In genomic region chr1:8026153-8026975, GRCh38 we compare ENCODE assay signal across 8 cellular contexts. TPM values are rescaled to one million over a fixed set of nuclear protein-coding genes. Genes with fewer than 3 reads are reported as not detected.
DNase-seq lines count a peak whose midpoint lies in the region; ATAC-seq, FAIRE-seq and TF ChIP-seq lines count a peak whose summit lies in the region.

A gene with protein sequence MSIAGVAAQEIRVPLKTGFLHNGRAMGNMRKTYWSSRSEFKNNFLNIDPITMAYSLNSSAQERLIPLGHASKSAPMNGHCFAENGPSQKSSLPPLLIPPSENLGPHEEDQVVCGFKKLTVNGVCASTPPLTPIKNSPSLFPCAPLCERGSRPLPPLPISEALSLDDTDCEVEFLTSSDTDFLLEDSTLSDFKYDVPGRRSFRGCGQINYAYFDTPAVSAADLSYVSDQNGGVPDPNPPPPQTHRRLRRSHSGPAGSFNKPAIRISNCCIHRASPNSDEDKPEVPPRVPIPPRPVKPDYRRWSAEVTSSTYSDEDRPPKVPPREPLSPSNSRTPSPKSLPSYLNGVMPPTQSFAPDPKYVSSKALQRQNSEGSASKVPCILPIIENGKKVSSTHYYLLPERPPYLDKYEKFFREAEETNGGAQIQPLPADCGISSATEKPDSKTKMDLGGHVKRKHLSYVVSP (minus strand): TSS chr1:8026309. CDS start chr1:8015619, 10,690 bp downstream.

- H3K4me3 Mint-ChIP-seq in activated CD4-positive, alpha-beta T cell treated with anti-CD3 and anti-CD28 coated beads for 36 hours, result peak within 1 kb of the TSS; percentile 78

- H2AFZ ChIP-seq in keratinocyte (ENCODE audit: control insufficient read depth, low read length), result peak within 1 kb of the TSS; percentile 17

- TF ChIP-seq CTCF in keratinocyte (optimal IDR thresholded peaks at IDR 0.05 in 1 of 3, IDR thresholded peaks at IDR 0.05 in 1 of 3, conservative IDR thresholded peaks at IDR 0.05 in 1 of 3; ENCODE audit: extremely low read depth in 1 of 3, insufficient read depth in 2 of 3, low read length in 3 of 3), result peak in 1 of 3 experiments; percentile 24

- H3K27me3 ChIP-seq in keratinocyte (ENCODE audit: control insufficient read depth, extremely low read depth, insufficient read depth, low read length), result no peaks in the 10 kb centered on the region

- CTCF ChIA-PET in activated CD4-positive, alpha-beta T cell treated with anti-CD3 and anti-CD28 coated beads for 36 hours (lab: Charles Lee), result interaction anchor here (0.7 kb wide), 1 partner anchor 128 kb away, joined by 4 read pairs; no protein-coding TSS in a partner anchor

- intact Hi-C loops in activated CD4-positive, alpha-beta T cell treated with anti-CD3 and anti-CD28 coated beads for 36 hours (cut with DNase I, micrococcal nuclease), result loop anchor here (1.0 to 5.0 kb wide), 5 partner anchors 20 to 292 kb away; partner anchors contain the start of gene SLC45A1 (in 2 of the 2)

- peaks cover 23% of the 10 kb centered on the region for H3K27me3 Mint-ChIP-seq in activated CD4-positive, alpha-beta T cell treated with anti-CD3 and anti-CD28 coated beads for 36 hours

- peak; percentile 95 for DNase-seq in NCI-H2171 (lab: John Stamatoyannopoulos, UW)
- peak; percentile 92 for DNase-seq in activated CD4-positive, alpha-beta T cell treated with anti-CD3 and anti-CD28 coated beads for 36 hours
- peak; percentile 96 for DNase-seq in cerebellum (ENCODE audit: low spot score)
- DNase-seq in keratinocyte (ENCODE audit: low read depth, low spot score), result no peak
- peak; percentile 88 for DNase-seq in stimulated activated CD4-positive, alpha-beta T cell treated with anti-CD3 and anti-CD28 coated beads, Interleukin-12 subunit alpha, Interleukin-12 subunit beta, amount 100 ng/mL, for 4 hours
- no peak for DNase-seq in NK-92 (lab: John Stamatoyannopoulos, UW; ENCODE audit: unreplicated experiment)

- peak; percentile 92 for ATAC-seq in GM18498 (IDR thresholded peaks at IDR 0.05; ENCODE audit: unreplicated experiment)
- ATAC-seq in HG02970 (IDR thresholded peaks at IDR 0.05; ENCODE audit: low FRiP score, unreplicated experiment), result peak; percentile 85
- ATAC-seq in activated CD4-positive, alpha-beta T cell treated with anti-CD3 and anti-CD28 coated beads for 36 hours, result peak; percentile 98

- H3K4me3 ChIP-seq in keratinocyte (ENCODE audit: control insufficient read depth in 2 of 3, extremely low read depth in 1 of 3, insufficient read depth in 2 of 3, low read depth in 1 of 3, low read length in 3 of 3), result peak within 1 kb of the TSS; percentile 57 to 90 (median 64)

- H4K20me1 ChIP-seq in keratinocyte (ENCODE audit: control insufficient read depth, extremely low read depth, insufficient read depth, low read length), result peaks cover 7% of the 10 kb centered on the region

- POLR2A ChIA-PET in activated CD4-positive, alpha-beta T cell treated with anti-CD3 and anti-CD28 coated beads for 36 hours (lab: Charles Lee), result interaction anchor here (0.6 kb wide), 1 partner anchor 127 kb away, joined by 3 read pairs; no protein-coding TSS in a partner anchor

- dilution Hi-C loops in keratinocyte (cut with MboI; ENCODE audit: extremely low pct_ligation_motif_present, low sequenced_read_pairs), result no loop called here

- peak within 1 kb of the TSS; percentile 84 for H3K9ac ChIP-seq in keratinocyte (ENCODE audit: control insufficient read depth, extremely low read depth, insufficient read depth, low read length)

- peaks cover 54% of the 10 kb centered on the region for H3K4me1 ChIP-seq in keratinocyte (ENCODE audit: control insufficient read depth, extremely low read depth, insufficient read depth, low read length)

- no peaks in the 10 kb centered on the region for H3K9me3 Mint-ChIP-seq in activated CD4-positive, alpha-beta T cell treated with anti-CD3 and anti-CD28 coated beads for 36 hours (ENCODE audit: low read depth)

- peak within 1 kb of the TSS; percentile 67 for H3K27ac Mint-ChIP-seq in activated CD4-positive, alpha-beta T cell treated with anti-CD3 and anti-CD28 coated beads for 36 hours

- peaks cover 1 to 16% of the 10 kb centered on the region in 2 experiments for H3K36me3 ChIP-seq in keratinocyte (ENCODE audit: control insufficient read depth in 2 of 2, extremely low read depth in 1 of 2, insufficient read depth in 2 of 2, low read length in 2 of 2)

- no peak for FAIRE-seq in keratinocyte (lab: Jason Lieb, UNC)

- no peaks in the 10 kb centered on the region for H3K36me3 Mint-ChIP-seq in activated CD4-positive, alpha-beta T cell treated with anti-CD3 and anti-CD28 coated beads for 36 hours (ENCODE audit: low read depth)

- no peaks in the 10 kb centered on the region for H3K9me3 ChIP-seq in keratinocyte (ENCODE audit: control insufficient read depth, low read depth, low read length)

- peak within 1 kb of the TSS; percentile 97 for H3K4me2 ChIP-seq in keratinocyte (ENCODE audit: control insufficient read depth, extremely low read depth, insufficient read depth, low read depth, low read length)

- H3K4me1 Mint-ChIP-seq in activated CD4-positive, alpha-beta T cell treated with anti-CD3 and anti-CD28 coated beads for 36 hours, result peaks cover 13% of the 10 kb centered on the region

- peak within 1 kb of the TSS; percentile 80 for H3K27ac ChIP-seq in keratinocyte (ENCODE audit: control insufficient read depth, insufficient read depth, low read length)

- H3K79me2 ChIP-seq in keratinocyte (ENCODE audit: control insufficient read depth, insufficient read depth, low read length), result peaks cover 55% of the 10 kb centered on the region

- H3K9me1 ChIP-seq in keratinocyte (ENCODE audit: control insufficient read depth, extremely low read depth, insufficient read depth, low read length), result peaks cover 2% of the 10 kb centered on the region

RNA-seq across cellular contexts. Expression of the gene that starts here (rescaled TPM):
- 1 to 10 TPM; 1.3 to 1.5 TPM for total RNA-seq in activated CD4-positive, alpha-beta T cell treated with anti-CD3 and anti-CD28 coated beads for 36 hours
- 22.0 TPM for total RNA-seq in cerebellum
- 75.7 to 130 TPM (median 97.0 TPM) in 3 replicates for polyA plus RNA-seq in keratinocyte
- polyA plus RNA-seq in keratinocyte (2011; ENCODE audit: low read depth), result 39.7 TPM
- 58.1 and 97.0 TPM in 2 replicates for polyA plus RNA-seq in keratinocyte (2011; cell fraction: cytosol; rRNA removed)
- 132 and 155 TPM in 2 replicates for polyA plus RNA-seq in keratinocyte (2011; cell fraction: nucleus; rRNA removed)
- 42.8 and 92.9 TPM in 2 replicates for polyA plus RNA-seq in keratinocyte (2012; ENCODE audit: low replicate concordance)
- 17.4 to 68.3 TPM (median 50.7 TPM) in 3 replicates for polyA minus RNA-seq in keratinocyte
- polyA minus RNA-seq in keratinocyte (2011; cell fraction: cytosol; rRNA and poly(A)+ RNA removed), result 31.5 TPM
- polyA minus RNA-seq in keratinocyte (2011; cell fraction: nucleus; rRNA and poly(A)+ RNA removed), result 40.3 and 72.9 TPM in 2 replicates

Comparison
In these comparisons a context has a peak if more than half of its experiments do, and no peak if none do; other contexts are left out.
1. DNase-seq: peak in NCI-H2171 (single experiment), activated CD4-positive, alpha-beta T cell treated with anti-CD3 and anti-CD28 coated beads for 36 hours (single experiment), cerebellum (single experiment) and stimulated activated CD4-positive, alpha-beta T cell treated with anti-CD3 and anti-CD28 coated beads, Interleukin-12 subunit alpha, Interleukin-12 subunit beta, amount 100 ng/mL, for 4 hours (single experiment); none in keratinocyte (single experiment) and NK-92 (single experiment).
2. Peak in every context shown above with its lines, with median percentiles within 50 percentile points of each other: ATAC-seq.